ENCODE assay signal across 1 cellular context in the genomic region with DNA sequence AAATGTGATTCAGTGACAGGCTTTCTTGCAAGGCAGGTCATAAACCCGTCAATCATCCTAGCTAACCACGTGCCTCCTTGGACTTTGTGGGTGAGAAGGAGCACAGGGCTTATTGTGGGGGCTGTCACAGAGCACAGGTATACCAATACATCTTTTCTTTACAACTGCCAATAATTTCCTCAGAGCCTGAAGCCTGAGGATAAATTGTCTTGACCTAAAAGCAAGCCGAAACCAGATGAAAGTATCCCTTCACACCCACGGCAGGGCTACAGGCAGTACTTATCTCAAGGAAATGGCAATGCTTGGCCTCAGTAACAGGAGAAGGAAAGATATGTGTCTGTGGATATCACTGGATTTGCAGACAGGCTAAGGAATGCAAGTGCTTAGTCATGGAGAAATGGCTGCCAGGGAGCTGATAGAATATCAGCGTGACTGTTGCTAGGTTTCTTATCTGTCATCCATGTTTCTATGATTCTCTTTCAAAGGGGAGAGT.
TF ChIP-seq lines count a peak whose summit lies in the region.

No MANE protein-coding gene starts in this region.

TF ChIP-seq in K562, 482 proteins besides CTCF, POLR2A, EP300 and RAD21 (continued from another document):
- no peak for TF ChIP-seq ASH1L (IDR thresholded peaks at IDR 0.05; ENCODE audit: borderline replicate concordance, low read depth, partially characterized antibody)
- TF ChIP-seq PHB2 (IDR thresholded peaks at IDR 0.05; ENCODE audit: low read depth): peak; percentile 90
- peak; percentile 87 for TF ChIP-seq HLTF (IDR thresholded peaks at IDR 0.05)
- peak; percentile 98 for TF ChIP-seq TEAD1 (CRISPR knock-in tag; IDR thresholded peaks at IDR 0.05)
- TF ChIP-seq, protein P1, sequence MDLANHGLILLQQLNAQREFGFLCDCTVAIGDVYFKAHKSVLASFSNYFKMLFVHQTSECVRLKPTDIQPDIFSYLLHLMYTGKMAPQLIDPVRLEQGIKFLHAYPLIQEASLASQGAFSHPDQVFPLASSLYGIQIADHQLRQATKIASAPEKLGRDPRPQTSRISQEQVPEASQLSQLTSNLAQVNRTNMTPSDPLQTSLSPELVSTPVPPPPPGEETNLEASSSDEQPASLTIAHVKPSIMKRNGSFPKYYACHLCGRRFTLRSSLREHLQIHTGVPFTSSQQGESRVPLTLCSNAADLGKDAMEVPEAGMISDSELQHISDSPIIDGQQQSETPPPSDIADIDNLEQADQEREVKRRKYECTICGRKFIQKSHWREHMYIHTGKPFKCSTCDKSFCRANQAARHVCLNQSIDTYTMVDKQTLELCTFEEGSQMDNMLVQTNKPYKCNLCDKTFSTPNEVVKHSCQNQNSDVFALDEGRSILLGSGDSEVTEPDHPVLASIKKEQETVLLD (IDR thresholded peaks at IDR 0.05): peak; percentile 67; the same call in 1 of the 2 replicates
- TF ChIP-seq MYNN (IDR thresholded peaks at IDR 0.05): peak; percentile 92
- no peak for TF ChIP-seq MYNN (CRISPR knock-in tag; IDR thresholded peaks at IDR 0.05)
- TF ChIP-seq NRF1 (conservative IDR thresholded peaks at IDR 0.05 in 1 of 2, IDR thresholded peaks at IDR 0.05 in 1 of 2): 0 out of 4 replicates have a peak, but pooled peaks of 1 of the 2 experiments have one; percentile 21
- TF ChIP-seq, protein P2, sequence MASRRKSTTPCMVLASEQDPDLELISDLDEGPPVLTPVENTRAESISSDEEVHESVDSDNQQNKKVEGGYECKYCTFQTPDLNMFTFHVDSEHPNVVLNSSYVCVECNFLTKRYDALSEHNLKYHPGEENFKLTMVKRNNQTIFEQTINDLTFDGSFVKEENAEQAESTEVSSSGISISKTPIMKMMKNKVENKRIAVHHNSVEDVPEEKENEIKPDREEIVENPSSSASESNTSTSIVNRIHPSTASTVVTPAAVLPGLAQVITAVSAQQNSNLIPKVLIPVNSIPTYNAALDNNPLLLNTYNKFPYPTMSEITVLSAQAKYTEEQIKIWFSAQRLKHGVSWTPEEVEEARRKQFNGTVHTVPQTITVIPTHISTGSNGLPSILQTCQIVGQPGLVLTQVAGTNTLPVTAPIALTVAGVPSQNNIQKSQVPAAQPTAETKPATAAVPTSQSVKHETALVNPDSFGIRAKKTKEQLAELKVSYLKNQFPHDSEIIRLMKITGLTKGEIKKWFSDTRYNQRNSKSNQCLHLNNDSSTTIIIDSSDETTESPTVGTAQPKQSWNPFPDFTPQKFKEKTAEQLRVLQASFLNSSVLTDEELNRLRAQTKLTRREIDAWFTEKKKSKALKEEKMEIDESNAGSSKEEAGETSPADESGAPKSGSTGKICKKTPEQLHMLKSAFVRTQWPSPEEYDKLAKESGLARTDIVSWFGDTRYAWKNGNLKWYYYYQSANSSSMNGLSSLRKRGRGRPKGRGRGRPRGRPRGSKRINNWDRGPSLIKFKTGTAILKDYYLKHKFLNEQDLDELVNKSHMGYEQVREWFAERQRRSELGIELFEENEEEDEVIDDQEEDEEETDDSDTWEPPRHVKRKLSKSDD (conservative IDR thresholded peaks at IDR 0.05; ENCODE audit: low read length): 0 out of 2 replicates have a peak, but pooled peaks have one; percentile 50
- no peak for TF ChIP-seq ZNF3 (CRISPR knock-in tag; IDR thresholded peaks at IDR 0.05)
- no peak for TF ChIP-seq RBM14 (IDR thresholded peaks at IDR 0.05; ENCODE audit: borderline replicate concordance, insufficient read depth, low read depth, low read length)
- TF ChIP-seq, protein P3, sequence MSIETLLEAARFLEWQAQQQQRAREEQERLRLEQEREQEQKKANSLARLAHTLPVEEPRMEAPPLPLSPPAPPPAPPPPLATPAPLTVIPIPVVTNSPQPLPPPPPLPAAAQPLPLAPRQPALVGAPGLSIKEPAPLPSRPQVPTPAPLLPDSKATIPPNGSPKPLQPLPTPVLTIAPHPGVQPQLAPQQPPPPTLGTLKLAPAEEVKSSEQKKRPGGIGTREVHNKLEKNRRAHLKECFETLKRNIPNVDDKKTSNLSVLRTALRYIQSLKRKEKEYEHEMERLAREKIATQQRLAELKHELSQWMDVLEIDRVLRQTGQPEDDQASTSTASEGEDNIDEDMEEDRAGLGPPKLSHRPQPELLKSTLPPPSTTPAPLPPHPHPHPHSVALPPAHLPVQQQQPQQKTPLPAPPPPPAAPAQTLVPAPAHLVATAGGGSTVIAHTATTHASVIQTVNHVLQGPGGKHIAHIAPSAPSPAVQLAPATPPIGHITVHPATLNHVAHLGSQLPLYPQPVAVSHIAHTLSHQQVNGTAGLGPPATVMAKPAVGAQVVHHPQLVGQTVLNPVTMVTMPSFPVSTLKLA (conservative IDR thresholded peaks at IDR 0.05): peak; percentile 81 to 89
- peak; percentile 64; the same call in 1 of the 2 replicates for TF ChIP-seq ZNF24 (IDR thresholded peaks at IDR 0.05)
